Comparison of ENCODE assay signal across 1 cellular context in genomic region chr1:110339427-110340206, GRCh38.
A peak's percentile ranks its signal among the peaks of the same experiment; 100 is the strongest.
TF ChIP-seq lines count a peak whose summit lies in the region.

No MANE protein-coding gene starts in this region.

TF ChIP-seq in GM12878, 131 proteins besides CTCF, POLR2A, EP300 and RAD21 (continued from another document and continues in another):
- TF ChIP-seq E2F8 (IDR thresholded peaks at IDR 0.05; ENCODE audit: low read depth, partially characterized antibody) (no peak), ZSCAN29 (IDR thresholded peaks at IDR 0.05) (no peak), BCLAF1 (IDR thresholded peaks at IDR 0.05) (no peak), USF1 (IDR thresholded peaks at IDR 0.05; ENCODE audit: borderline replicate concordance, extremely low read length, insufficient read depth, low read depth, low read length) (no peak), CHD4 (IDR thresholded peaks at IDR 0.05) (no peak), CEBPB (IDR thresholded peaks at IDR 0.05; ENCODE audit: borderline replicate concordance in 1 of 2, low read depth in 2 of 2, low read length in 2 of 2) (no peak), PRDM15 (CRISPR knock-in tag; IDR thresholded peaks at IDR 0.05) (no peak), E2F4 (IDR thresholded peaks at IDR 0.05; ENCODE audit: low read depth, low read length) (peak; percentile 19; the same call in 1 of the 2 replicates), PKNOX1 (IDR thresholded peaks at IDR 0.05) (no peak), RAD51 (IDR thresholded peaks at IDR 0.05) (no peak), PAX5 (IDR thresholded peaks at IDR 0.05; ENCODE audit: borderline replicate concordance, low read depth, low read length) (peak; percentile 66; the same call in 1 of the 2 replicates), SUPT20H (IDR thresholded peaks at IDR 0.05; ENCODE audit: borderline replicate concordance, control insufficient read depth, low read depth, low read length) (no peak), NR2F1 (conservative IDR thresholded peaks at IDR 0.05) (peak; percentile 32; the same call in 1 of the 2 replicates), YBX1 (IDR thresholded peaks at IDR 0.05) (no peak), SIN3A (IDR thresholded peaks at IDR 0.05; ENCODE audit: low read depth, low read length) (peak; percentile 20; the same call in 1 of the 2 replicates), ZNF207 (IDR thresholded peaks at IDR 0.05; ENCODE audit: borderline replicate concordance) (peak; percentile 89), RB1 (IDR thresholded peaks at IDR 0.05; ENCODE audit: borderline replicate concordance) (0 out of 2 replicates have a peak, but pooled peaks have one; percentile 83), IKZF2 (IDR thresholded peaks at IDR 0.05) (peak in 1 of 2 experiments; percentile 12; a peak in 1 of 4 replicates), BACH1 (IDR thresholded peaks at IDR 0.05; ENCODE audit: borderline replicate concordance) (no peak), RUNX3 (IDR thresholded peaks at IDR 0.05; ENCODE audit: low read length) (peak; percentile 75), SKIL (IDR thresholded peaks at IDR 0.05; ENCODE audit: low read depth, poor library complexity, severe bottlenecking) (no peak), KAT2A (conservative IDR thresholded peaks at IDR 0.05; ENCODE audit: control insufficient read depth, low read depth, low read length) (no peak), TARDBP (IDR thresholded peaks at IDR 0.05; ENCODE audit: borderline replicate concordance) (no peak), NFYA (IDR thresholded peaks at IDR 0.05; ENCODE audit: borderline replicate concordance, low read depth, low read length) (no peak), SIX5 (IDR thresholded peaks at IDR 0.05; ENCODE audit: low read depth, low read length, severe bottlenecking) (no peak), SREBF2 (IDR thresholded peaks at IDR 0.05; ENCODE audit: low read length) (no peak), GATAD2B (conservative IDR thresholded peaks at IDR 0.05; ENCODE audit: low read depth) (peak; percentile 64; the same call in 1 of the 2 replicates), ATF3 (IDR thresholded peaks at IDR 0.05; ENCODE audit: borderline replicate concordance, extremely low read depth, low read depth, low read length) (no peak), EED (IDR thresholded peaks at IDR 0.05; ENCODE audit: low read depth) (no peak), ATF7 (IDR thresholded peaks at IDR 0.05; ENCODE audit: low read depth) (peak; percentile 77; the same call in 1 of the 2 replicates), TCF12 (IDR thresholded peaks at IDR 0.05; ENCODE audit: low read depth, low read length) (0 out of 2 replicates have a peak, but pooled peaks have one; percentile 12), SRF (IDR thresholded peaks at IDR 0.05; ENCODE audit: low read depth in 2 of 2, low read length in 2 of 2) (no peak), NKRF (conservative IDR thresholded peaks at IDR 0.05) (peak; percentile 88), ESRRA (IDR thresholded peaks at IDR 0.05; ENCODE audit: low read length) (0 out of 2 replicates have a peak, but pooled peaks have one; percentile 8), MTA3 (IDR thresholded peaks at IDR 0.05; ENCODE audit: borderline replicate concordance, low read length) (no peak), GABPA (IDR thresholded peaks at IDR 0.05; ENCODE audit: low read depth) (0 out of 2 replicates have a peak, but pooled peaks have one; percentile 27), BRCA1 (IDR thresholded peaks at IDR 0.05; ENCODE audit: low read depth, low read length) (no peak), RELB (IDR thresholded peaks at IDR 0.05; ENCODE audit: low read depth) (peak; percentile 87), BHLHE40 (IDR thresholded peaks at IDR 0.05; ENCODE audit: borderline replicate concordance in 1 of 2, low read depth in 2 of 2, low read length in 1 of 2) (peak; percentile 78 to 89)
